14 cellular contexts compared by ENCODE assay signal in the genomic region with DNA sequence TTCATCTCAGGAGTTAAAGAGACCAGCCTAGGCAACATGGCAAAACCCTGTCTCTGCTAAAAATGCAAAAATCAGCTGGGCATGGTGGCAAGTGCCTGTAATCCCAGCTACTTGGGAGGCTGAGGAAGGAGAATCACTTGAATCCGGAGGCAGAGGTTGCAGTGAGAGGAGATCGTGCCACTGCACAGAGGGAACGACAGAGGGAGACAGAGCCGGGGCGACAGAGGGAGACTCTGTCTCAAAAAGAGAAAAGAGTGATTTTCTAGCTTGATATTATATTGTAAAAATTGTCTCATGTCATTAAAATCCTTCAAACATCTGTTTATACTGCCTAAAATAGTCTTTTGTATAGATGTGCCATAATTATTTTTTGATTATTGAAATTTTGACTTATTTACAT.
DNase-seq lines count a peak whose midpoint lies in the region; ATAC-seq, FAIRE-seq and TF ChIP-seq lines count a peak whose summit lies in the region.
"Had no signal": no experiment of that assay in that cellular context is flagged by ENCODE, and none has a peak within 500 bp of the region (broad histone marks: within the 10 kb centered on the region; RNA-seq: fewer than 3 reads in every experiment).

No MANE protein-coding gene starts in this region.

- WGBS in small intestine, 3 donors, result 55 to 80% (median 58%) methylated on average over 5 of the region's 5 CpGs
- 67% methylated on average over 5 of the region's 5 CpGs for WGBS in esophagus muscularis mucosa

- intact Hi-C loops in esophagus muscularis mucosa (cut with DNase I), result no loop called here

- no peaks in the 10 kb centered on the region for H3K9me3 ChIP-seq in small intestine (ENCODE audit: control insufficient read depth, low read depth)
- H3K9me3 ChIP-seq in esophagus muscularis mucosa, result no peaks in the 10 kb centered on the region
- H3K9me3 ChIP-seq: neutrophil had no signal

- H3K36me3 ChIP-seq in brain microvascular endothelial cell (replicated peaks) (no peaks in the 10 kb centered on the region), small intestine (ENCODE audit: control insufficient read depth in 2 of 2, insufficient read depth in 2 of 2, low read length in 2 of 2) (no peaks in the 10 kb centered on the region), esophagus muscularis mucosa (no peaks in the 10 kb centered on the region)
- H3K36me3 ChIP-seq: neutrophil, upper lobe of left lung had no signal

- no peak for ATAC-seq in HG02798 (IDR thresholded peaks at IDR 0.05; ENCODE audit: poor library complexity, unreplicated experiment)
- no peak for ATAC-seq in HG02588 (IDR thresholded peaks at IDR 0.05; ENCODE audit: unreplicated experiment)

- H3K4me3 ChIP-seq in brain microvascular endothelial cell (ENCODE audit: low read depth, low read length) (no peak overlapping the region), small intestine (ENCODE audit: low read depth in 1 of 2, low read length in 2 of 2) (no peak overlapping the region), esophagus muscularis mucosa (no peak overlapping the region)
- H3K4me3 ChIP-seq: upper lobe of left lung had no signal

- H3K27me3 ChIP-seq in brain microvascular endothelial cell (replicated peaks) (no peaks in the 10 kb centered on the region), small intestine (ENCODE audit: control insufficient read depth in 2 of 2, insufficient read depth in 2 of 2, low read length in 2 of 2) (no peaks in the 10 kb centered on the region), esophagus muscularis mucosa (no peaks in the 10 kb centered on the region)
- H3K27me3 ChIP-seq: neutrophil, upper lobe of left lung had no signal

- in situ Hi-C loops in brain microvascular endothelial cell (cut with HindIII; ENCODE audit: low pct_ligation_motif_present, low sequenced_read_pairs), result no loop called here

- H3K27ac ChIP-seq in brain microvascular endothelial cell (no peak overlapping the region), small intestine (ENCODE audit: low read depth in 1 of 2, low read length in 1 of 2) (no peak overlapping the region), esophagus muscularis mucosa (replicated peaks in 1 of 4) (no peak overlapping the region)
- H3K27ac ChIP-seq: neutrophil, upper lobe of left lung had no signal

- TF ChIP-seq POLR2A in esophagus muscularis mucosa (IDR thresholded peaks at IDR 0.05; ENCODE audit: low read depth), result no peak

- TF ChIP-seq CTCF in brain microvascular endothelial cell (IDR thresholded peaks at IDR 0.05; ENCODE audit: low read depth, low read length, missing control alignments), result peak; percentile 36
- no peak for TF ChIP-seq CTCF in esophagus muscularis mucosa (IDR thresholded peaks at IDR 0.05)

- no peak for FAIRE-seq in small intestine (lab: Jason Lieb, UNC)

- no peaks in the 10 kb centered on the region for H3K4me1 ChIP-seq in small intestine (ENCODE audit: control insufficient read depth in 2 of 2, insufficient read depth in 1 of 2, low read depth in 1 of 2, low read length in 1 of 2)
- no peaks in the 10 kb centered on the region for H3K4me1 ChIP-seq in esophagus muscularis mucosa
- H3K4me1 ChIP-seq: upper lobe of left lung had no signal

- TF ChIP-seq EP300 in esophagus muscularis mucosa (IDR thresholded peaks at IDR 0.05), result no peak

- DNase-seq in NCI-H82 (lab: John Stamatoyannopoulos, UW) (peak; percentile 9), NCI-H82 treated with DMSO at 0.1 percent for 48 hours (lab: John Stamatoyannopoulos, UW; ENCODE audit: unreplicated experiment) (no peak), NCI-H69 (lab: John Stamatoyannopoulos, UW) (peak; percentile 6), brain microvascular endothelial cell (no peak), small intestine (peak; percentile 9), esophagus muscularis mucosa (ENCODE audit: extremely low spot score) (no peak)
- DNase-seq: activated naive CD8-positive, alpha-beta T cell treated with anti-CD3 and anti-CD28 coated beads, Interleukin-2, amount 10 ng/mL, durations not matched to agents 7 days and 5 days; DMS79 treated with DMSO at 0.1 percent for 48 hours; foreskin fibroblast; NCI-H2171; upper lobe of left lung had no signal

Comparison
In these comparisons a context has a peak if more than half of its experiments do, and no peak if none do; other contexts are left out.
1. DNase-seq: peak in NCI-H82 (single experiment), NCI-H69 (single experiment) and small intestine (single experiment); none in NCI-H82 treated with DMSO at 0.1 percent for 48 hours (single experiment), brain microvascular endothelial cell (single experiment) and esophagus muscularis mucosa (single experiment).